In the genomic region with DNA sequence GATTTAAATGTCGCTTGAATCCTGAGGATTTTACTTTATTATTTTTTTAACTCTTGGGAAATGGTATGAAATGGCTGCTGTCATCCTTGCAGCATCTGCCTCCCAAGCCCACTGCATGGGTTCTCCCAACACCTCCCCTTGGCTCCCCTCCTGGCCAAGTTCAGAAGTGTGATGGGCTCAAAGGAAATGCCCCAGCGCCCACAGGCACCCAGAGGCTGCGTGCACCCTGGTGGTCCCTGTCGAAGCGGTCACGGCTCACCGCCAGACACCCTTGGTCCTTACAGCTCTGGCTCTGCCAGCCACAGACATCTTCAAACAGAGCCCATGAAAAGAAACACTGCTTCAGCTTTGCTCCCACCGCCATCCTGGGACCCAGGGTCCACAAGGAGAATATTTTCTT, we compare ENCODE assay signal across 1 cellular context.
TF ChIP-seq lines count a peak whose summit lies in the region.

No MANE protein-coding gene starts in this region.

TF ChIP-seq in HepG2, 621 proteins besides CTCF, POLR2A, EP300 and RAD21 (continued from another document):
- TF ChIP-seq, protein P1, sequence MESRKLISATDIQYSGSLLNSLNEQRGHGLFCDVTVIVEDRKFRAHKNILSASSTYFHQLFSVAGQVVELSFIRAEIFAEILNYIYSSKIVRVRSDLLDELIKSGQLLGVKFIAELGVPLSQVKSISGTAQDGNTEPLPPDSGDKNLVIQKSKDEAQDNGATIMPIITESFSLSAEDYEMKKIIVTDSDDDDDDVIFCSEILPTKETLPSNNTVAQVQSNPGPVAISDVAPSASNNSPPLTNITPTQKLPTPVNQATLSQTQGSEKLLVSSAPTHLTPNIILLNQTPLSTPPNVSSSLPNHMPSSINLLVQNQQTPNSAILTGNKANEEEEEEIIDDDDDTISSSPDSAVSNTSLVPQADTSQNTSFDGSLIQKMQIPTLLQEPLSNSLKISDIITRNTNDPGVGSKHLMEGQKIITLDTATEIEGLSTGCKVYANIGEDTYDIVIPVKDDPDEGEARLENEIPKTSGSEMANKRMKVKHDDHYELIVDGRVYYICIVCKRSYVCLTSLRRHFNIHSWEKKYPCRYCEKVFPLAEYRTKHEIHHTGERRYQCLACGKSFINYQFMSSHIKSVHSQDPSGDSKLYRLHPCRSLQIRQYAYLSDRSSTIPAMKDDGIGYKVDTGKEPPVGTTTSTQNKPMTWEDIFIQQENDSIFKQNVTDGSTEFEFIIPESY (CRISPR knock-in tag; IDR thresholded peaks at IDR 0.05), result peak; percentile 81
- TF ChIP-seq NFE2L1 (CRISPR knock-in tag; IDR thresholded peaks at IDR 0.05; ENCODE audit: borderline replicate concordance), result no peak
